ENCODE assay signal across 12 cellular contexts in genomic region chr15:59303641-59304433, GRCh38.
A peak's percentile ranks its signal among the peaks of the same experiment; 100 is the strongest.
DNase-seq lines count a peak whose midpoint lies in the region; ATAC-seq, FAIRE-seq and TF ChIP-seq lines count a peak whose summit lies in the region.
"Had no signal": no experiment of that assay in that cellular context is flagged by ENCODE, and none has a peak within 500 bp of the region (broad histone marks: within the 10 kb centered on the region; RNA-seq: fewer than 3 reads in every experiment).

No MANE protein-coding gene starts in this region.

- peak; percentile 30 for DNase-seq in EH (ENCODE audit: low read depth)
- peak; percentile 64 for DNase-seq in RWPE2 (ENCODE audit: low spot score)
- DNase-seq in medulla oblongata (ENCODE audit: extremely low spot score) = peak; percentile 60
- DNase-seq in occipital lobe (lab: John Stamatoyannopoulos, UW) = no peak
- no peak for DNase-seq in urothelium cell line (ENCODE audit: low spot score)
- DNase-seq in activated gamma-delta T cell (lab: John Stamatoyannopoulos, UW) = no peak
- DNase-seq in Karpas-422 = no peak
- DNase-seq: esophagus squamous epithelium, H7, NCI-H446 had no signal

- H3K27me3 ChIP-seq in RWPE2 (ENCODE audit: insufficient read depth, poor library complexity, severe bottlenecking) (no peaks in the 10 kb centered on the region), Karpas-422 (ENCODE audit: low read length) (no peaks in the 10 kb centered on the region)
- H3K27me3 ChIP-seq: esophagus squamous epithelium had no signal

- H3K4me2 ChIP-seq in Karpas-422 (ENCODE audit: low read depth, low read length, poor library complexity, severe bottlenecking) = no peak overlapping the region

- no peaks in the 10 kb centered on the region for H3K9me2 ChIP-seq in Karpas-422 (replicated peaks; ENCODE audit: insufficient read depth, low read length)

- TF ChIP-seq CTCF in HEK293 (tag by site-specific recombination; IDR thresholded peaks at IDR 0.05) (no peak), RWPE2 (IDR thresholded peaks at IDR 0.05; ENCODE audit: poor library complexity, severe bottlenecking) (no peak)

- ATAC-seq in RWPE2 (ENCODE audit: low read depth) = no peak

- FAIRE-seq in urothelium cell line (lab: Jason Lieb, UNC) = no peak
- FAIRE-seq: keratinocyte had no signal

- H3K79me2 ChIP-seq in Karpas-422 (ENCODE audit: low read length) = no peaks in the 10 kb centered on the region

- H3K4me3 ChIP-seq in HEK293 (ENCODE audit: low read depth, low read length) (no peak overlapping the region), RWPE2 (ENCODE audit: severe bottlenecking) (no peak overlapping the region), Karpas-422 (ENCODE audit: low read length) (no peak overlapping the region)
- H3K4me3 ChIP-seq: esophagus squamous epithelium had no signal

- no peak overlapping the region for H2AFZ ChIP-seq in Karpas-422 (ENCODE audit: low read length)

- CTCF ChIA-PET in HEK293 (lab: Yijun Ruan, JAX) = no interaction called here

- POLR2A ChIA-PET in HEK293 (lab: Yijun Ruan, JAX) = interaction anchor here (0.7 kb wide), 3 partner anchors 8 to 58 kb away, joined by 3 to 5 read pairs (median 3); no protein-coding TSS in a partner anchor

- H4K20me1 ChIP-seq in Karpas-422 (ENCODE audit: insufficient read depth, low read depth, low read length) = no peaks in the 10 kb centered on the region

- H3K9ac ChIP-seq in Karpas-422 (ENCODE audit: low read length) = no peak overlapping the region

- H3K27ac ChIP-seq in HEK293 (ENCODE audit: extremely low read depth, low read depth, low read length) (no peak overlapping the region), RWPE2 (ENCODE audit: poor library complexity, severe bottlenecking) (peak overlapping the region; percentile 98), Karpas-422 (ENCODE audit: low read length) (no peak overlapping the region)

- H3K9me3 ChIP-seq in HEK293 (ENCODE audit: control insufficient read depth, insufficient read depth, low read depth, low read length) = no peaks in the 10 kb centered on the region
- H3K9me3 ChIP-seq in RWPE2 (ENCODE audit: severe bottlenecking) = no peaks in the 10 kb centered on the region
- no peaks in the 10 kb centered on the region for H3K9me3 ChIP-seq in Karpas-422 (ENCODE audit: low read length)
- H3K9me3 ChIP-seq: esophagus squamous epithelium had no signal

- H3K4me1 ChIP-seq in HEK293 (ENCODE audit: control insufficient read depth, insufficient read depth, low read length) (peaks cover 17% of the 10 kb centered on the region), RWPE2 (ENCODE audit: insufficient read depth, poor library complexity, severe bottlenecking) (peaks cover 75% of the 10 kb centered on the region), Karpas-422 (ENCODE audit: low read length) (peaks cover 25% of the 10 kb centered on the region)

- H3K36me3 ChIP-seq in HEK293 (ENCODE audit: control insufficient read depth in 2 of 2, insufficient read depth in 1 of 2, low read length in 2 of 2) (no peaks in the 10 kb centered on the region), RWPE2 (ENCODE audit: low read depth) (peaks cover 3% of the 10 kb centered on the region; the same call in 1 of the 2 replicates), Karpas-422 (ENCODE audit: insufficient read depth, low read length) (no peaks in the 10 kb centered on the region)
- H3K36me3 ChIP-seq: esophagus squamous epithelium had no signal

TF ChIP-seq in HEK293, 187 proteins besides CTCF, POLR2A, EP300 and RAD21:
- no peak for TF ChIP-seq ZNF596 (tag by site-specific recombination; IDR thresholded peaks at IDR 0.05)
- peak; percentile 43 for TF ChIP-seq SP7 (tag by site-specific recombination; IDR thresholded peaks at IDR 0.05)
- TF ChIP-seq ZNF341 (tag by site-specific recombination; IDR thresholded peaks at IDR 0.05; ENCODE audit: low read depth) = no peak
- no peak for TF ChIP-seq ZNF473 (tag by site-specific recombination; IDR thresholded peaks at IDR 0.05)
- TF ChIP-seq PRDM10 (tag by site-specific recombination; IDR thresholded peaks at IDR 0.05) = no peak

Comparison
In these comparisons a context has a peak if more than half of its experiments do, and no peak if none do; other contexts are left out.
1. DNase-seq: peak in EH (single experiment), RWPE2 (single experiment) and medulla oblongata (single experiment); none in occipital lobe (single experiment), urothelium cell line (single experiment), activated gamma-delta T cell (single experiment) and Karpas-422 (single experiment).